Comparison of ENCODE assay signal across 12 cellular contexts in the genomic region with DNA sequence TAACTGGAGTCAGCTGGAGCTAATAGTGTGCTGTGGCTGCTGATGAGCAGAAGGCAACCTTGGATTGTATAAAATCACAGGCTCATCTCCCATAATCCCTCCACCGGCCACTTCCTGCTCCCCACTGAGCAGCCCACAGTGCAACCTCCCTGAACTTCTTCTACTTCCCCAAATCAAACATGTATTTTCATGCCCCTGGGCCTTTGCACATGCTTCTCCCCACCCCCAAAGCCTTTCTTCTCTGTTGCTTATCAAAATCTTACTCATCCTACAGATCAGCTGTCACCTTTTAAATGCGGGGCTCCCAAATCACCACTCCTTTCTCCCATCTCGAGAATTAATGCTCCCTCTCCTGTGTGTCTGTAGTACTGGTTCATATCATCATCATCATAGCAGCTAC. TPM values are rescaled to one million over a fixed set of nuclear protein-coding genes. Genes with fewer than 3 reads are reported as not detected.
DNase-seq lines count a peak whose midpoint lies in the region; ATAC-seq and TF ChIP-seq lines count a peak whose summit lies in the region.
"Had no signal": no experiment of that assay in that cellular context is flagged by ENCODE, and none has a peak within 500 bp of the region (broad histone marks: within the 10 kb centered on the region; RNA-seq: fewer than 3 reads in every experiment).

No MANE protein-coding gene starts in this region.

- no peak overlapping the region for H2BK12ac ChIP-seq in H9 (ENCODE audit: insufficient read length, low read depth, low read length)
- no peak overlapping the region for H2BK12ac ChIP-seq in neuronal stem cell (ENCODE audit: low read length)

- H3K18ac ChIP-seq in H9 (ENCODE audit: insufficient read length, low read depth, low read length) (no peak overlapping the region), neuronal stem cell (ENCODE audit: low read length) (no peak overlapping the region)

- H3T11ph ChIP-seq in H9 (ENCODE audit: low read length), result no peak overlapping the region

- H3K4ac ChIP-seq in H9 (ENCODE audit: low read depth, low read length) (no peak overlapping the region), neuronal stem cell (ENCODE audit: low read length) (no peak overlapping the region)

- no peak overlapping the region for H2AK5ac ChIP-seq in H9 (ENCODE audit: insufficient read length, low read length)
- H2AK5ac ChIP-seq in neuronal stem cell (ENCODE audit: low read depth, low read length), result no peak overlapping the region

- TF ChIP-seq CTCF in H9 (conservative IDR thresholded peaks at IDR 0.05), result no peak

- no peak overlapping the region for H4K5ac ChIP-seq in H9 (ENCODE audit: insufficient read length, low read depth, low read length)

- WGBS in H9 (ENCODE audit: extremely low coverage, insufficient read length, low lambda C conversion rate), result no CpG with 5 or more reads among the region's 3 CpGs
- no CpG with 5 or more reads among the region's 3 CpGs for WGBS in neuronal stem cell (ENCODE audit: extremely low coverage in 2 of 2, insufficient read length in 2 of 2, insufficient replicate concordance in 1 of 2), 2 donors

- H3K4me2 ChIP-seq in Karpas-422 (ENCODE audit: low read depth, low read length, poor library complexity, severe bottlenecking), result no peak overlapping the region
- no peak overlapping the region for H3K4me2 ChIP-seq in H9 (ENCODE audit: insufficient read depth, insufficient read length, low read length)
- no peak overlapping the region for H3K4me2 ChIP-seq in neuronal stem cell (ENCODE audit: insufficient read depth, low read length, poor library complexity, severe bottlenecking)

- H3K23me2 ChIP-seq in H9 (ENCODE audit: insufficient read length, low read depth, low read length, poor library complexity, severe bottlenecking), result no peaks in the 10 kb centered on the region

- peak overlapping the region; percentile 9 for H3K4me3 Mint-ChIP-seq in activated CD8-positive, alpha-beta memory T cell treated with anti-CD3 and anti-CD28 coated beads, Interleukin-2, amount 10 ng/mL, durations not matched to agents 7 days and 5 days
- peak overlapping the region; percentile 13 for H3K4me3 Mint-ChIP-seq in activated CD8-positive, alpha-beta T cell treated with anti-CD3 and anti-CD28 coated beads, Interleukin-2, amount 10 ng/mL, durations not matched to agents 7 days and 5 days
- peak overlapping the region; percentile 55 for H3K4me3 Mint-ChIP-seq in natural killer cell treated with Interleukin-12 subunit alpha and Interleukin-12 subunit beta and Interleukin-15 and Interleukin-18, amount 100 ng/mL, for 72 hours
- no peak overlapping the region for H3K4me3 Mint-ChIP-seq in H9
- H3K4me3 Mint-ChIP-seq: mesothelial cell of epicardium had no signal

- POLR2A ChIA-PET in activated CD8-positive, alpha-beta T cell treated with anti-CD3 and anti-CD28 coated beads, Interleukin-2, amount 10 ng/mL, durations not matched to agents 7 days and 5 days (lab: Charles Lee), result interaction anchor here (1.3 to 16.3 kb wide), 4 partner anchors 15 to 78 kb away, joined by 3 to 280 read pairs (median 10); a partner anchor contains a TSS

- H3K9me3 Mint-ChIP-seq in activated CD8-positive, alpha-beta memory T cell treated with anti-CD3 and anti-CD28 coated beads, Interleukin-2, amount 10 ng/mL, durations not matched to agents 7 days and 5 days (ENCODE audit: low read depth), result no peaks in the 10 kb centered on the region
- no peaks in the 10 kb centered on the region for H3K9me3 Mint-ChIP-seq in activated CD8-positive, alpha-beta T cell treated with anti-CD3 and anti-CD28 coated beads, Interleukin-2, amount 10 ng/mL, durations not matched to agents 7 days and 5 days (ENCODE audit: insufficient read depth)
- H3K9me3 Mint-ChIP-seq in natural killer cell treated with Interleukin-12 subunit alpha and Interleukin-12 subunit beta and Interleukin-15 and Interleukin-18, amount 100 ng/mL, for 72 hours, result peaks cover 8% of the 10 kb centered on the region
- H3K9me3 Mint-ChIP-seq in H9, result no peaks in the 10 kb centered on the region

- H4K91ac ChIP-seq in H9 (ENCODE audit: insufficient read length, low read depth, low read length), result no peak overlapping the region
- no peak overlapping the region for H4K91ac ChIP-seq in neuronal stem cell (ENCODE audit: low read depth, low read length, poor library complexity)

- H3K79me1 ChIP-seq in H9 (ENCODE audit: insufficient read depth, low read depth, low read length, poor library complexity, severe bottlenecking), result no peaks in the 10 kb centered on the region
- H3K79me1 ChIP-seq in neuronal stem cell (ENCODE audit: low read depth, low read length), result no peaks in the 10 kb centered on the region

- no peaks in the 10 kb centered on the region for H3K9me2 ChIP-seq in Karpas-422 (replicated peaks; ENCODE audit: insufficient read depth, low read length)

- H3K27me3 ChIP-seq in Karpas-422 (ENCODE audit: low read length), result no peaks in the 10 kb centered on the region
- H3K27me3 ChIP-seq in H9 (ENCODE audit: insufficient read depth, low read length), result no peaks in the 10 kb centered on the region
- H3K27me3 ChIP-seq in neuronal stem cell (ENCODE audit: control insufficient read depth in 3 of 3, insufficient read depth in 3 of 3, low read depth in 1 of 3, low read length in 3 of 3), result no peaks in the 10 kb centered on the region

- no peaks in the 10 kb centered on the region for H3K9me3 ChIP-seq in Karpas-422 (ENCODE audit: low read length)
- no peaks in the 10 kb centered on the region for H3K9me3 ChIP-seq in H9 (ENCODE audit: control insufficient read depth, low read depth, low read length)
- H3K9me3 ChIP-seq in neuronal stem cell (replicated peaks in 1 of 2; ENCODE audit: control insufficient read depth in 2 of 2, insufficient read depth in 1 of 2, low read depth in 1 of 2, low read length in 2 of 2), result no peaks in the 10 kb centered on the region

- H2BK120ac ChIP-seq in H9 (ENCODE audit: low read depth, low read length, poor library complexity, severe bottlenecking) (no peak overlapping the region), neuronal stem cell (ENCODE audit: low read depth, low read length) (no peak overlapping the region)

- H4K8ac ChIP-seq in H9 (replicated peaks; ENCODE audit: insufficient read length, low read depth, low read length) (no peak overlapping the region), neuronal stem cell (ENCODE audit: low read depth, low read length) (no peak overlapping the region)

- H2AFZ ChIP-seq in Karpas-422 (ENCODE audit: low read length) (no peak overlapping the region), H9 (ENCODE audit: low read length) (no peak overlapping the region), neuronal stem cell (ENCODE audit: low read length) (no peak overlapping the region)

- H3K56ac ChIP-seq in H9 (ENCODE audit: insufficient read length, low read depth, low read length), result no peak overlapping the region

- CTCF ChIA-PET in activated CD8-positive, alpha-beta memory T cell treated with anti-CD3 and anti-CD28 coated beads, Interleukin-2, amount 10 ng/mL, durations not matched to agents 7 days and 5 days (lab: Charles Lee), result interaction anchor here (0.6 to 9.4 kb wide), 10 partner anchors 9 to 79 kb away, joined by 3 to 83 read pairs (median 4); no protein-coding TSS in a partner anchor
- CTCF ChIA-PET in activated CD8-positive, alpha-beta T cell treated with anti-CD3 and anti-CD28 coated beads, Interleukin-2, amount 10 ng/mL, durations not matched to agents 7 days and 5 days (lab: Charles Lee), result interaction anchor here (1.2 to 9.4 kb wide), 9 partner anchors 8 to 176 kb away, joined by 6 to 145 read pairs (median 9); a partner anchor contains a TSS

- no peak for ATAC-seq in activated CD8-positive, alpha-beta memory T cell treated with anti-CD3 and anti-CD28 coated beads, Interleukin-2, amount 10 ng/mL, durations not matched to agents 7 days and 5 days
- ATAC-seq in activated CD8-positive, alpha-beta T cell treated with anti-CD3 and anti-CD28 coated beads, Interleukin-2, amount 10 ng/mL, durations not matched to agents 7 days and 5 days, result no peak
- ATAC-seq in natural killer cell treated with Interleukin-12 subunit alpha and Interleukin-12 subunit beta and Interleukin-15 and Interleukin-18, amount 100 ng/mL, for 72 hours, result no peak
- ATAC-seq: SK-N-SH treated with all-trans-retinoic acid at 6 μM for 48 hours had no signal

- H3K36me3 Mint-ChIP-seq in activated CD8-positive, alpha-beta memory T cell treated with anti-CD3 and anti-CD28 coated beads, Interleukin-2, amount 10 ng/mL, durations not matched to agents 7 days and 5 days, result peaks cover 58% of the 10 kb centered on the region
- H3K36me3 Mint-ChIP-seq in activated CD8-positive, alpha-beta T cell treated with anti-CD3 and anti-CD28 coated beads, Interleukin-2, amount 10 ng/mL, durations not matched to agents 7 days and 5 days (ENCODE audit: low read depth), result peaks cover 77% of the 10 kb centered on the region
- H3K36me3 Mint-ChIP-seq in natural killer cell treated with Interleukin-12 subunit alpha and Interleukin-12 subunit beta and Interleukin-15 and Interleukin-18, amount 100 ng/mL, for 72 hours, result peaks cover 14% of the 10 kb centered on the region
- H3K36me3 Mint-ChIP-seq in H9 (ENCODE audit: insufficient read depth in 1 of 3, low read depth in 3 of 3), result peaks cover 0 to 3% (median 0%) of the 10 kb centered on the region in 3 experiments; a peak in 1 of 7 replicates
- H3K36me3 Mint-ChIP-seq: mesothelial cell of epicardium had no signal

- no peak overlapping the region for H2BK5ac ChIP-seq in H9 (ENCODE audit: insufficient read length, low read length)
- H2BK5ac ChIP-seq in neuronal stem cell (ENCODE audit: low read length), result no peak overlapping the region

- H3K4me1 Mint-ChIP-seq in activated CD8-positive, alpha-beta memory T cell treated with anti-CD3 and anti-CD28 coated beads, Interleukin-2, amount 10 ng/mL, durations not matched to agents 7 days and 5 days, result peaks cover 93% of the 10 kb centered on the region
- peaks cover 89% of the 10 kb centered on the region for H3K4me1 Mint-ChIP-seq in activated CD8-positive, alpha-beta T cell treated with anti-CD3 and anti-CD28 coated beads, Interleukin-2, amount 10 ng/mL, durations not matched to agents 7 days and 5 days (ENCODE audit: low read depth)
- peaks cover 50 to 74% of the 10 kb centered on the region in 2 donors for H3K4me1 Mint-ChIP-seq in natural killer cell treated with Interleukin-12 subunit alpha and Interleukin-12 subunit beta and Interleukin-15 and Interleukin-18, amount 100 ng/mL, for 72 hours (ENCODE audit: low read depth in 2 of 2)
- H3K4me1 Mint-ChIP-seq in H9, result peaks cover 15 to 21% of the 10 kb centered on the region in 2 experiments
- H3K4me1 Mint-ChIP-seq: mesothelial cell of epicardium had no signal

- H3K36me3 ChIP-seq in Karpas-422 (ENCODE audit: insufficient read depth, low read length) (peaks cover 19% of the 10 kb centered on the region; the same call in 1 of the 2 replicates), neuronal stem cell (replicated peaks in 1 of 2; ENCODE audit: control insufficient read depth in 2 of 2, insufficient read depth in 2 of 2, low read length in 2 of 2) (no peaks in the 10 kb centered on the region)

- H3K14ac ChIP-seq in H9 (ENCODE audit: insufficient read depth, low read length) (no peak overlapping the region), neuronal stem cell (ENCODE audit: low read length) (no peak overlapping the region)

- H3K9ac ChIP-seq in Karpas-422 (ENCODE audit: low read length) (no peak overlapping the region), H9 (ENCODE audit: extremely low read depth, insufficient read length, low read length) (no peak overlapping the region), neuronal stem cell (ENCODE audit: low read depth, low read length, poor library complexity) (no peak overlapping the region)

- no peak overlapping the region for H2BK20ac ChIP-seq in H9 (ENCODE audit: low read depth, low read length, poor library complexity, severe bottlenecking)

- no peak overlapping the region for H3K27ac ChIP-seq in Karpas-422 (ENCODE audit: low read length)
- no peak overlapping the region for H3K27ac ChIP-seq in H9 (ENCODE audit: insufficient read length, low read depth, low read length)
- no peak overlapping the region for H3K27ac ChIP-seq in neuronal stem cell (replicated peaks; ENCODE audit: low read length)

- H3K4me3 ChIP-seq in Karpas-422 (ENCODE audit: low read length) (no peak overlapping the region), neuronal stem cell (ENCODE audit: low read length in 2 of 2) (no peak overlapping the region)

- DNase-seq in activated CD8-positive, alpha-beta memory T cell treated with anti-CD3 and anti-CD28 coated beads, Interleukin-2, amount 10 ng/mL, durations not matched to agents 7 days and 5 days, result peak; percentile 59
- DNase-seq in activated CD8-positive, alpha-beta memory T cell treated with anti-CD3 and anti-CD28 coated beads, Interleukin-2, amount 50 U/mL, for 4 hours, result no peak
- DNase-seq in Karpas-422 (peak; percentile 55), H9 (no peak), NCI-H2107 treated with DMSO at 0.1 percent for 48 hours (lab: John Stamatoyannopoulos, UW; ENCODE audit: unreplicated experiment) (no peak), neuronal stem cell (ENCODE audit: low spot score) (no peak)
- peak; percentile 44 for DNase-seq in activated CD8-positive, alpha-beta T cell treated with anti-CD3 and anti-CD28 coated beads, Interleukin-2, amount 10 ng/mL, durations not matched to agents 7 days and 5 days
- DNase-seq in natural killer cell treated with Interleukin-12 subunit alpha and Interleukin-12 subunit beta and Interleukin-15 and Interleukin-18, amount 100 ng/mL, for 72 hours (ENCODE audit: low spot score), result no peak

- H3K23ac ChIP-seq in H9 (ENCODE audit: insufficient read length, low read depth, low read length) (no peak overlapping the region), neuronal stem cell (ENCODE audit: low read depth, low read length, poor library complexity) (no peak overlapping the region)

- H3K27ac Mint-ChIP-seq in activated CD8-positive, alpha-beta memory T cell treated with anti-CD3 and anti-CD28 coated beads, Interleukin-2, amount 10 ng/mL, durations not matched to agents 7 days and 5 days, result peak overlapping the region; percentile 76
- H3K27ac Mint-ChIP-seq in activated CD8-positive, alpha-beta T cell treated with anti-CD3 and anti-CD28 coated beads, Interleukin-2, amount 10 ng/mL, durations not matched to agents 7 days and 5 days, result peak overlapping the region; percentile 61
- H3K27ac Mint-ChIP-seq in natural killer cell treated with Interleukin-12 subunit alpha and Interleukin-12 subunit beta and Interleukin-15 and Interleukin-18, amount 100 ng/mL, for 72 hours, result peak overlapping the region; percentile 42 to 88
- H3K27ac Mint-ChIP-seq in H9, result no peak overlapping the region
- H3K27ac Mint-ChIP-seq: mesothelial cell of epicardium had no signal

- H4K20me1 ChIP-seq in Karpas-422 (ENCODE audit: insufficient read depth, low read depth, low read length) (peaks cover 41% of the 10 kb centered on the region; the same call in 1 of the 2 replicates), H9 (ENCODE audit: control insufficient read depth, insufficient read depth, insufficient read length) (no peaks in the 10 kb centered on the region)

- H3K4me1 ChIP-seq in Karpas-422 (ENCODE audit: low read length), result peaks cover 34% of the 10 kb centered on the region
- peaks cover 5% of the 10 kb centered on the region; the same call in 1 of the 2 replicates for H3K4me1 ChIP-seq in H9 (ENCODE audit: insufficient read depth, low read length)
- no peaks in the 10 kb centered on the region for H3K4me1 ChIP-seq in neuronal stem cell (ENCODE audit: control insufficient read depth in 2 of 2, insufficient read depth in 1 of 2, low read depth in 1 of 2, low read length in 2 of 2)

- H2BK15ac ChIP-seq in H9 (ENCODE audit: low read depth, low read length) (no peak overlapping the region), neuronal stem cell (ENCODE audit: low read length) (no peak overlapping the region)

- H3K79me2 ChIP-seq in Karpas-422 (ENCODE audit: low read length) (peaks cover 94% of the 10 kb centered on the region), H9 (ENCODE audit: insufficient read depth, low read length) (no peaks in the 10 kb centered on the region)

- no peaks in the 10 kb centered on the region for H3K27me3 Mint-ChIP-seq in activated CD8-positive, alpha-beta memory T cell treated with anti-CD3 and anti-CD28 coated beads, Interleukin-2, amount 10 ng/mL, durations not matched to agents 7 days and 5 days
- H3K27me3 Mint-ChIP-seq in activated CD8-positive, alpha-beta T cell treated with anti-CD3 and anti-CD28 coated beads, Interleukin-2, amount 10 ng/mL, durations not matched to agents 7 days and 5 days (ENCODE audit: low read depth), result no peaks in the 10 kb centered on the region
- no peaks in the 10 kb centered on the region for H3K27me3 Mint-ChIP-seq in natural killer cell treated with Interleukin-12 subunit alpha and Interleukin-12 subunit beta and Interleukin-15 and Interleukin-18, amount 100 ng/mL, for 72 hours
- no peaks in the 10 kb centered on the region for H3K27me3 Mint-ChIP-seq in H9 (ENCODE audit: low read depth)

RNA-seq across cellular contexts. Expression of a gene that starts 35.8 kb away (rescaled TPM):
- total RNA-seq in activated CD8-positive, alpha-beta memory T cell treated with anti-CD3 and anti-CD28 coated beads, Interleukin-2, amount 10 ng/mL, durations not matched to agents 7 days and 5 days, result 100 to 1,000 TPM; 136 to 145 TPM
- total RNA-seq in Karpas-422 (2014; rRNA removed; shearing (Covaris generic); ENCODE audit: low replicate concordance), result 39.5 and 68.4 TPM in 2 replicates
- 100 to 1,000 TPM; 147 to 159 TPM for total RNA-seq in activated CD8-positive, alpha-beta T cell treated with anti-CD3 and anti-CD28 coated beads, Interleukin-2, amount 10 ng/mL, durations not matched to agents 7 days and 5 days
- 100 to 1,000 TPM; 140 to 169 TPM for total RNA-seq in natural killer cell treated with Interleukin-12 subunit alpha and Interleukin-12 subunit beta and Interleukin-15 and Interleukin-18, amount 100 ng/mL, for 72 hours
- total RNA-seq in H9 (2021), result 7.1 and 8.2 TPM in 2 replicates
- 1.4 TPM for polyA plus RNA-seq in neuronal stem cell (2013, experiment 1 of 2)
- 0.91 TPM for polyA plus RNA-seq in neuronal stem cell (2013, experiment 2 of 2)
- total RNA-seq: MCF 10A had no signal
- polyA plus RNA-seq: AG04450 had no signal

Comparison
In these comparisons a context has a peak if more than half of its experiments do, and no peak if none do; other contexts are left out.
1. DNase-seq: peak in activated CD8-positive, alpha-beta memory T cell treated with anti-CD3 and anti-CD28 coated beads, Interleukin-2, amount 10 ng/mL, durations not matched to agents 7 days and 5 days (single experiment), Karpas-422 (single experiment) and activated CD8-positive, alpha-beta T cell treated with anti-CD3 and anti-CD28 coated beads, Interleukin-2, amount 10 ng/mL, durations not matched to agents 7 days and 5 days (single experiment); none in activated CD8-positive, alpha-beta memory T cell treated with anti-CD3 and anti-CD28 coated beads, Interleukin-2, amount 50 U/mL, for 4 hours (single experiment), natural killer cell treated with Interleukin-12 subunit alpha and Interleukin-12 subunit beta and Interleukin-15 and Interleukin-18, amount 100 ng/mL, for 72 hours (single experiment), H9 (single experiment), NCI-H2107 treated with DMSO at 0.1 percent for 48 hours (single experiment) and neuronal stem cell (single experiment).
2. H3K27ac Mint-ChIP-seq: peak in activated CD8-positive, alpha-beta memory T cell treated with anti-CD3 and anti-CD28 coated beads, Interleukin-2, amount 10 ng/mL, durations not matched to agents 7 days and 5 days (single experiment), activated CD8-positive, alpha-beta T cell treated with anti-CD3 and anti-CD28 coated beads, Interleukin-2, amount 10 ng/mL, durations not matched to agents 7 days and 5 days (single experiment) and natural killer cell treated with Interleukin-12 subunit alpha and Interleukin-12 subunit beta and Interleukin-15 and Interleukin-18, amount 100 ng/mL, for 72 hours (2 of 2); none in H9 (0 of 3).
3. H3K4me3 Mint-ChIP-seq: peak in activated CD8-positive, alpha-beta memory T cell treated with anti-CD3 and anti-CD28 coated beads, Interleukin-2, amount 10 ng/mL, durations not matched to agents 7 days and 5 days (single experiment), activated CD8-positive, alpha-beta T cell treated with anti-CD3 and anti-CD28 coated beads, Interleukin-2, amount 10 ng/mL, durations not matched to agents 7 days and 5 days (single experiment) and natural killer cell treated with Interleukin-12 subunit alpha and Interleukin-12 subunit beta and Interleukin-15 and Interleukin-18, amount 100 ng/mL, for 72 hours (single experiment); none in H9 (0 of 2).